Comparison of ENCODE assay signal across 28 cellular contexts in genomic region chr20:47886454-47887041, GRCh38.
"Had no signal": no experiment of that assay in that cellular context is flagged by ENCODE, and none has a peak within 500 bp of the region (broad histone marks: within the 10 kb centered on the region; RNA-seq: fewer than 3 reads in every experiment).

No MANE protein-coding gene starts in this region.

- H3K27me3 Mint-ChIP-seq: activated naive CD8-positive, alpha-beta T cell treated with anti-CD3 and anti-CD28 coated beads, Interleukin-2, amount 10 ng/mL, durations not matched to agents 7 days and 5 days had no signal

- FAIRE-seq: colon, endothelial cell of umbilical vein had no signal

- H3K4me1 ChIP-seq: breast epithelium, left ventricle myocardium inferior, uterus had no signal

- H3K27me3 ChIP-seq: breast epithelium, hepatocyte, uterus had no signal

- H2AFZ ChIP-seq: hepatocyte had no signal

- H3K27ac ChIP-seq: breast epithelium, hepatocyte, left ventricle myocardium inferior, uterus had no signal

- H3K27ac Mint-ChIP-seq: activated naive CD4-positive, alpha-beta T cell treated with anti-CD3 and anti-CD28 coated beads for 36 hours; activated naive CD8-positive, alpha-beta T cell treated with anti-CD3 and anti-CD28 coated beads, Interleukin-2, amount 10 ng/mL, durations not matched to agents 7 days and 5 days; activated T-helper 2 cell treated with anti-CD3 and anti-CD28 coated beads, Interferon-gamma antibody, Interleukin-2, Interleukin-4, amounts not matched to agents 10 μg/mL and 5 μg/mL and 100 μg/mL, durations not matched to agents 14 hours and 24 hours and 36 hours; stimulated activated naive B cell treated with anti-CD40 and anti-IgM and Interleukin-4, amounts not matched to agents 10 μg/mL and 1 μg/mL and 100 μg/mL, for 72 hours had no signal

- H3K4me2 ChIP-seq: hepatocyte had no signal

- H3K9me3 ChIP-seq: breast epithelium, left ventricle myocardium inferior, uterus had no signal

- H3K36me3 ChIP-seq: breast epithelium, left ventricle myocardium inferior, uterus had no signal

- H3K36me3 Mint-ChIP-seq: activated naive CD8-positive, alpha-beta T cell treated with anti-CD3 and anti-CD28 coated beads, Interleukin-2, amount 10 ng/mL, durations not matched to agents 7 days and 5 days; stimulated activated naive B cell treated with anti-CD40 and anti-IgM and Interleukin-4, amounts not matched to agents 10 μg/mL and 1 μg/mL and 100 μg/mL, for 72 hours had no signal

- DNase-seq: activated CD4-positive, alpha-beta T cell treated with anti-CD3 and anti-CD28 coated beads for 4 hours; activated CD4-positive, alpha-beta T cell treated with anti-CD3 and anti-CD28 coated beads, Interleukin-2, amount 50 U/mL, for 48 hours; activated CD4-positive, CD25-positive, alpha-beta regulatory T cell; activated CD8-positive, alpha-beta memory T cell treated with anti-CD3 and anti-CD28 coated beads, Interleukin-2, amount 50 U/mL, for 48 hours; activated naive CD4-positive, alpha-beta T cell treated with anti-CD3 and anti-CD28 coated beads for 36 hours; activated naive CD8-positive, alpha-beta T cell treated with anti-CD3 and anti-CD28 coated beads, Interleukin-2, amount 10 ng/mL, durations not matched to agents 7 days and 5 days; activated T-cell treated with anti-CD3 and anti-CD28 coated beads, Interleukin-2, amount 50 U/mL, for 4 hours; amniotic stem cell; effector memory CD4-positive, alpha-beta T cell; foreskin melanocyte; glutamatergic neuron; kidney glomerular epithelial cell; left ventricle myocardium inferior; mammary epithelial cell; midbrain; retina; stimulated activated CD4-positive, alpha-beta T cell treated with anti-CD3 and anti-CD28 coated beads, Interleukin-2, amount 100 ng/mL, for 48 hours; stimulated activated CD8-positive, alpha-beta memory T cell treated with anti-CD3 and anti-CD28 coated beads, Interleukin-4, amount 100 ng/mL, for 48 hours; stimulated activated naive B cell treated with anti-CD40 and anti-IgM and Interleukin-4, amounts not matched to agents 10 μg/mL and 1 μg/mL and 100 μg/mL, for 72 hours; trophoblast cell; uterus had no signal

- H3K4me3 Mint-ChIP-seq: activated naive CD4-positive, alpha-beta T cell treated with anti-CD3 and anti-CD28 coated beads for 36 hours; activated naive CD8-positive, alpha-beta T cell treated with anti-CD3 and anti-CD28 coated beads, Interleukin-2, amount 10 ng/mL, durations not matched to agents 7 days and 5 days; activated T-cell treated with anti-CD3 and anti-CD28 coated beads, Interleukin-2, amount 50 U/mL, for 4 hours; central memory CD8-positive, alpha-beta T cell; stimulated activated naive B cell treated with anti-CD40 and anti-IgM and Interleukin-4, amounts not matched to agents 10 μg/mL and 1 μg/mL and 100 μg/mL, for 72 hours had no signal

- H3K79me2 ChIP-seq: hepatocyte had no signal

- H3K4me3 ChIP-seq: breast epithelium, hepatocyte, left ventricle myocardium inferior, uterus had no signal

- ATAC-seq: activated T-cell treated with anti-CD3 and anti-CD28 coated beads, Interleukin-2, amount 50 U/mL, for 4 hours; esophagus mucosa; stimulated activated naive B cell treated with anti-CD40 and anti-IgM and Interleukin-4, amounts not matched to agents 10 μg/mL and 1 μg/mL and 100 μg/mL, for 72 hours had no signal

- H3K9me3 Mint-ChIP-seq: activated naive CD4-positive, alpha-beta T cell treated with anti-CD3 and anti-CD28 coated beads for 36 hours; activated naive CD8-positive, alpha-beta T cell treated with anti-CD3 and anti-CD28 coated beads, Interleukin-2, amount 10 ng/mL, durations not matched to agents 7 days and 5 days; activated T-cell treated with anti-CD3 and anti-CD28 coated beads, Interleukin-2, amount 50 U/mL, for 4 hours; activated T-helper 2 cell treated with anti-CD3 and anti-CD28 coated beads, Interferon-gamma antibody, Interleukin-2, Interleukin-4, amounts not matched to agents 10 μg/mL and 5 μg/mL and 100 μg/mL, durations not matched to agents 14 hours and 24 hours and 36 hours; central memory CD8-positive, alpha-beta T cell; stimulated activated naive B cell treated with anti-CD40 and anti-IgM and Interleukin-4, amounts not matched to agents 10 μg/mL and 1 μg/mL and 100 μg/mL, for 72 hours had no signal

- H3K4me1 Mint-ChIP-seq: activated naive CD8-positive, alpha-beta T cell treated with anti-CD3 and anti-CD28 coated beads, Interleukin-2, amount 10 ng/mL, durations not matched to agents 7 days and 5 days; central memory CD8-positive, alpha-beta T cell; stimulated activated naive B cell treated with anti-CD40 and anti-IgM and Interleukin-4, amounts not matched to agents 10 μg/mL and 1 μg/mL and 100 μg/mL, for 72 hours had no signal
